17 cellular contexts compared by ENCODE assay signal in genomic region chrX:112759512-112759911, GRCh38.
DNase-seq lines count a peak whose midpoint lies in the region; ATAC-seq and TF ChIP-seq lines count a peak whose summit lies in the region.
"Had no signal": no experiment of that assay in that cellular context is flagged by ENCODE, and none has a peak within 500 bp of the region (broad histone marks: within the 10 kb centered on the region; RNA-seq: fewer than 3 reads in every experiment).

No MANE protein-coding gene starts in this region.

- DNase-seq in Calu3 = peak; percentile 7
- peak; percentile 5 for DNase-seq in epithelial cell of esophagus (ENCODE audit: low read depth)
- peak; percentile 7 for DNase-seq in myocyte (ENCODE audit: low read depth)
- DNase-seq in stimulated activated CD4-positive, alpha-beta T cell treated with anti-CD3 and anti-CD28 coated beads, Interleukin-2, amount 100 ng/mL, for 48 hours = no peak
- DNase-seq in RWPE1 (ENCODE audit: low spot score) = no peak
- DNase-seq: CD8-positive, alpha-beta memory T cell; DMS 273 treated with DMSO at 0.1 percent for 48 hours; H9; NCI-H146; NCI-H2081 treated with DMSO at 0.1 percent for 48 hours; NCI-H226; NCI-H774; SHP77 treated with DMSO at 0.1 percent for 48 hours had no signal

- no peak for ATAC-seq in HG03432 (IDR thresholded peaks at IDR 0.05; ENCODE audit: unreplicated experiment)
- ATAC-seq: Panc1 had no signal

- no peak for TF ChIP-seq CTCF in Calu3 (IDR thresholded peaks at IDR 0.05; ENCODE audit: unreplicated experiment)
- TF ChIP-seq CTCF in HEK293 (tag by site-specific recombination; IDR thresholded peaks at IDR 0.05) = no peak
- no peak for TF ChIP-seq CTCF in epithelial cell of esophagus (IDR thresholded peaks at IDR 0.05; ENCODE audit: insufficient read depth, low read depth, low read length, missing control alignments)
- TF ChIP-seq CTCF in RWPE1 (conservative IDR thresholded peaks at IDR 0.05; ENCODE audit: low read depth) = no peak

- H3K27me3 Mint-ChIP-seq in Calu3 (ENCODE audit: unreplicated experiment) = no peaks in the 10 kb centered on the region

- no peak overlapping the region for H3K27ac ChIP-seq in HEK293 (ENCODE audit: extremely low read depth, low read depth, low read length)
- H3K27ac ChIP-seq in RWPE1 = no peak overlapping the region

- H3K4me3 ChIP-seq in HEK293 (ENCODE audit: low read depth, low read length) = no peak overlapping the region
- no peak overlapping the region for H3K4me3 ChIP-seq in epithelial cell of esophagus (ENCODE audit: low read length)

- H3K9me3 Mint-ChIP-seq in Calu3 (ENCODE audit: low read depth, unreplicated experiment) = no peaks in the 10 kb centered on the region
- H3K9me3 Mint-ChIP-seq: CD8-positive, alpha-beta memory T cell; H9 had no signal

- H3K4me1 ChIP-seq in HEK293 (ENCODE audit: control insufficient read depth, insufficient read depth, low read length) = no peaks in the 10 kb centered on the region

- CTCF ChIA-PET in Calu3 (lab: Charles Lee) (no interaction called here), HEK293 (lab: Yijun Ruan, JAX) (no interaction called here), RWPE1 (lab: Yijun Ruan, JAX) (no interaction called here)

- no peak overlapping the region for H3K4me3 Mint-ChIP-seq in Calu3 (ENCODE audit: low read depth, unreplicated experiment)
- H3K4me3 Mint-ChIP-seq: CD8-positive, alpha-beta memory T cell; H9; IgD-negative memory B cell had no signal

- no peaks in the 10 kb centered on the region for H3K36me3 Mint-ChIP-seq in Calu3 (ENCODE audit: insufficient read depth, unreplicated experiment)
- H3K36me3 Mint-ChIP-seq: CD8-positive, alpha-beta memory T cell; IgD-negative memory B cell had no signal

- no peaks in the 10 kb centered on the region; the same call in 1 of the 2 replicates for H3K9me3 ChIP-seq in HEK293 (ENCODE audit: control insufficient read depth, insufficient read depth, low read depth, low read length)

- intact Hi-C loops in Calu3 (cut with micrococcal nuclease; ENCODE audit: unreplicated experiment) = loop anchor here (2.0 kb wide), 1 partner anchor 181 kb away; no protein-coding TSS in a partner anchor

- no peak overlapping the region for H3K27ac Mint-ChIP-seq in Calu3 (ENCODE audit: unreplicated experiment)
- H3K27ac Mint-ChIP-seq: CD8-positive, alpha-beta memory T cell; H9; IgD-negative memory B cell had no signal

- POLR2A ChIA-PET in HEK293 (lab: Yijun Ruan, JAX) (no interaction called here), RWPE1 (lab: Yijun Ruan, JAX; ENCODE audit: low non-redundant PET) (no interaction called here)

- H3K36me3 ChIP-seq in HEK293 (ENCODE audit: control insufficient read depth in 2 of 2, insufficient read depth in 1 of 2, low read length in 2 of 2) = no peaks in the 10 kb centered on the region

- no TSS peak for BruUV-seq in Calu3 (replicated peaks; lab: Mats Ljungman, UMichigan)

- H3K4me1 Mint-ChIP-seq in Calu3 (ENCODE audit: low read depth, unreplicated experiment) = peaks cover 14% of the 10 kb centered on the region
- H3K4me1 Mint-ChIP-seq: CD8-positive, alpha-beta memory T cell; H9 had no signal

TF ChIP-seq in HEK293, 187 proteins besides CTCF, POLR2A, EP300 and RAD21:
- no peak for TF ChIP-seq ZNF10 (tag by site-specific recombination; IDR thresholded peaks at IDR 0.05)
- 0 out of 2 replicates have a peak, but pooled peaks have one; percentile 28 for TF ChIP-seq MEIS1 (CRISPR knock-in tag; IDR thresholded peaks at IDR 0.05; ENCODE audit: borderline replicate concordance)

Comparison
In these comparisons a context has a peak if more than half of its experiments do, and no peak if none do; other contexts are left out.
1. DNase-seq: peak in Calu3 (single experiment), epithelial cell of esophagus (single experiment) and myocyte (single experiment); none in stimulated activated CD4-positive, alpha-beta T cell treated with anti-CD3 and anti-CD28 coated beads, Interleukin-2, amount 100 ng/mL, for 48 hours (0 of 2) and RWPE1 (single experiment).